ENCODE assay signal across 14 cellular contexts in the genomic region with DNA sequence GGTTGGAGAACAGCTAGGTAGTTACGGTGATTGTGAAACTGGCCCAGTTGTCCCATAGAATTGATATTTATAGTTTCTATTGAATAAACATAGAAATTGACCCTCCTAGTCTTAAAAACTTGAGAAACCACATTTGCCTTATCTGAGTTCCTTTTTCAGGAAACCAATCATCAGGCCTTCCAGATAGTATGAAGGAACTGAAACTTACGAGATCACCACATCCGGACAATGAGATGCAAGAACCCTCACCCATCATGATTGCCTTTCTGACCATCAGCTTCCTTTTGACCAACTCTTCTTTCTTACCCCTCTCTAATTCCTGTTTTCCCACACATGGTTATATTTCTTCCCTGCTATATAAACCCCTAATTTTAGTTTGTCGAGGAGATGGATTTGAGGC. TPM values are rescaled to one million over a fixed set of nuclear protein-coding genes. Genes with fewer than 3 reads are reported as not detected.
DNase-seq lines count a peak whose midpoint lies in the region; ATAC-seq and TF ChIP-seq lines count a peak whose summit lies in the region.
"Had no signal": no experiment of that assay in that cellular context is flagged by ENCODE, and none has a peak within 500 bp of the region (broad histone marks: within the 10 kb centered on the region; RNA-seq: fewer than 3 reads in every experiment).

No MANE protein-coding gene starts in this region.

- BruUV-seq in OCI-LY7 (replicated peaks; lab: Mats Ljungman, UMichigan), result no TSS peak

- POLR2A ChIA-PET in OCI-LY7 (lab: Charles Lee), result no interaction called here

- no peak for TF ChIP-seq POLR2A in NB4 (IDR thresholded peaks at IDR 0.05; ENCODE audit: extremely low read depth, insufficient read length)

- no peak overlapping the region for H3K4me3 ChIP-seq in NB4 (ENCODE audit: low read depth, low read length)
- no peak overlapping the region for H3K4me3 ChIP-seq in OCI-LY7 (ENCODE audit: low read depth, low read length, poor library complexity, severe bottlenecking)
- H3K4me3 ChIP-seq: GM23338 had no signal

- no peak for TF ChIP-seq CTCF in NB4 (IDR thresholded peaks at IDR 0.05; ENCODE audit: low read depth, low read length)
- TF ChIP-seq CTCF in OCI-LY7 (conservative IDR thresholded peaks at IDR 0.05; ENCODE audit: low read length), result no peak

- H3K4me1 ChIP-seq in OCI-LY7 (ENCODE audit: insufficient read depth, low read length, poor library complexity, severe bottlenecking), result no peaks in the 10 kb centered on the region

- no peaks in the 10 kb centered on the region for H3K9me2 ChIP-seq in OCI-LY7 (ENCODE audit: insufficient read depth, low read length)

- intact Hi-C loops in OCI-LY7 (cut with micrococcal nuclease; ENCODE audit: unreplicated experiment), result no loop called here

- no peak overlapping the region for H3K27ac ChIP-seq in OCI-LY7 (ENCODE audit: low read depth, low read length, poor library complexity, severe bottlenecking)
- H3K27ac ChIP-seq: 22Rv1, HL-60 had no signal

- no peak overlapping the region for H2AFZ ChIP-seq in OCI-LY7 (ENCODE audit: low read length)
- H2AFZ ChIP-seq: GM23338 had no signal

- H4K20me1 ChIP-seq in OCI-LY7 (ENCODE audit: insufficient read depth, low read length), result no peaks in the 10 kb centered on the region

- DNase-seq in SKM-1 treated with dmso at 0.1 percent for 144 hours (lab: John Stamatoyannopoulos, UW; ENCODE audit: unreplicated experiment) (peak; percentile 44), SKM-1 (lab: John Stamatoyannopoulos, UW; ENCODE audit: unreplicated experiment) (no peak), NB4 (ENCODE audit: low read depth) (peak; percentile 6), OCI-LY7 (ENCODE audit: low spot score) (peak; percentile 3)
- DNase-seq: CD8-positive, alpha-beta T cell; DMS53; GF-D8; H7 had no signal

- no peak for ATAC-seq in HG02870 (IDR thresholded peaks at IDR 0.05; ENCODE audit: unreplicated experiment)
- no peak for ATAC-seq in GM18861 (IDR thresholded peaks at IDR 0.05; ENCODE audit: unreplicated experiment)
- ATAC-seq in GM21528 (IDR thresholded peaks at IDR 0.05; ENCODE audit: low FRiP score, unreplicated experiment), result no peak
- ATAC-seq: CD8-positive, alpha-beta T cell; GM23338 had no signal

- H3K9me3 ChIP-seq in OCI-LY7 (ENCODE audit: low read length), result 0 out of 2 replicates have a peak, but pooled peaks cover 9% of the 10 kb centered on the region

- CTCF ChIA-PET in OCI-LY7 (lab: Charles Lee; ENCODE audit: unreplicated experiment), result no interaction called here

- H3K4me2 ChIP-seq in OCI-LY7 (ENCODE audit: low read length), result no peak overlapping the region
- H3K4me2 ChIP-seq: GM23338 had no signal

- no peaks in the 10 kb centered on the region for H3K79me2 ChIP-seq in OCI-LY7 (ENCODE audit: insufficient read depth, low read depth, low read length)

- H3K36me3 ChIP-seq in OCI-LY7 (ENCODE audit: insufficient read depth, low read length), result no peaks in the 10 kb centered on the region

RNA-seq across cellular contexts. Expression of a gene that starts 21.8 kb away (rescaled TPM):
- total RNA-seq in OCI-LY7 (2014; rRNA removed; shearing (Covaris generic)), result 0.03 TPM in 1 of 2 replicates, not detected in the other
- total RNA-seq in OCI-LY7 (2022), result not detected in 2 replicates
- total RNA-seq: CD8-positive, alpha-beta T cell had no signal
